ENCODE assay signal across 8 cellular contexts in the genomic region with DNA sequence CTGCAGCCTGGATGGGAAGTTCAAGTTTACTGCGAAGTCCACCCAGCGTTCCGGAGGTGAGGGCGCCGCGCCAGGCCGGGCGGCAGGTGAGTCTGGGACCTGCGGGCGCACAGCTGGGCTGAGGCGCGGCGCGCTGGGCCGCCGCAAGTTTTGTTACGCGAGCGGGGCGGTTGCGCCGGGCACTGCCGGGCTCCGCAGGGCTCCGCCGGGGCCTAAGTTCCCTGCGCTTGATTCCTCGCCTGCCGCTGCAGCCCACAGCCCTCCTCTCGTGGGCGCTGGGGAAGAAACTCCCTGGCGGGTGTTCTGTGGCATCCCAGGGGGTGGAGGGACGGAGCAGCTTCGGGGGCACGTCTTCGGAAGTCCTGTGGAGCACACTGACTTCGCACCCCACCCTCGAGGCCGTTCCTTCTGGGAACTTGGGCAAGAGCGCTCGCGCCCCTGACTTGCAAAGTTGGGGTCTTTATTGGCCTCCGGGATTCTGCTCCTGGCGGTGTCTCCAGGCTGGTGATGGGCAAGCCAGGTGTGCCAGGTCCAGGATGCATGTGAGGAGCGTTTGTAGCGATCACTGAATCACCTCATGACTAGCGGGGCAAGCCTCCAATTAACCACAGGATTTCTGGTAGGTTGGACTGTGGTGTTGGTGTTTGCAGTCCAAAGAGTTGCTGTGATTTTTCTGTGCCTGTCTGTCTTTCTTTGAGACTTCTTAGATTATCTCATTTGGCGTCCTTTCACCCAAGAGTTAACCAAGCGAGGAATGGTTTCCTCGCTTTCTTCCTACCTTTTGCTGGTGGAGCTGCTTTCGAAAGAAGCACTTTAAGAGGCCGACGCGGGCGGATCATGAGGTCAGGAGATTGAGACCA. TPM values are rescaled to one million over a fixed set of nuclear protein-coding genes. Genes with fewer than 3 reads are reported as not detected.
DNase-seq lines count a peak whose midpoint lies in the region; ATAC-seq, FAIRE-seq and TF ChIP-seq lines count a peak whose summit lies in the region.
"Not testable (repeated sequence)": the region's sequence is repeated elsewhere in the genome, so short reads cannot be mapped to it uniquely, and the experiment has no call there.

No MANE protein-coding gene starts in this region.

- DNase-seq in NCI-H82 (lab: John Stamatoyannopoulos, UW) (peak; percentile 14), endothelial cell of umbilical vein (ENCODE audit: low read depth, low spot score) (peak; percentile 19), lower leg skin (ENCODE audit: low spot score in 2 of 2) (peak in 1 of 2 donors; percentile 85), spleen (peak; percentile 86)
- DNase-seq in activated T-cell treated with anti-CD3 and anti-CD28 coated beads, Interleukin-2, amount 50 U/mL, for 1 hour: peak; percentile 49

- H2AFZ ChIP-seq in endothelial cell of umbilical vein (ENCODE audit: low read depth, low read length): peak overlapping the region; percentile 41

- H3K27ac ChIP-seq in BLaER1 (peak overlapping the region; percentile 76), spleen (peak overlapping the region; percentile 58 to 92 (median 86))
- H3K27ac ChIP-seq in endothelial cell of umbilical vein (ENCODE audit: insufficient read depth, low read depth, low read length): not testable (repeated sequence)

- H3K36me3 ChIP-seq in BLaER1; endothelial cell of umbilical vein (ENCODE audit: control insufficient read depth in 2 of 2, extremely low read depth in 1 of 2, insufficient read depth in 2 of 2, low read length in 2 of 2); spleen: not testable (repeated sequence)

- not testable (repeated sequence) for TF ChIP-seq POLR2A in endothelial cell of umbilical vein (IDR thresholded peaks at IDR 0.05; ENCODE audit: low read depth, low read length); lower leg skin (IDR thresholded peaks at IDR 0.05); spleen (IDR thresholded peaks at IDR 0.05)

- peak overlapping the region; percentile 76 for H3K4me3 ChIP-seq in BLaER1
- H3K4me3 ChIP-seq in endothelial cell of umbilical vein (replicated peaks in 1 of 3; ENCODE audit: insufficient read depth in 1 of 3, low read depth in 1 of 3, low read length in 3 of 3): peak overlapping the region; percentile 50 to 55 (median 52)
- H3K4me3 ChIP-seq in lower leg skin (ENCODE audit: low read depth, poor library complexity, severe bottlenecking): peak overlapping the region; percentile 74
- peak overlapping the region; percentile 60 to 94 (median 80) for H3K4me3 ChIP-seq in spleen

- not testable (repeated sequence) for H3K9me3 ChIP-seq in BLaER1; endothelial cell of umbilical vein (replicated peaks; ENCODE audit: control insufficient read depth, insufficient read depth, low read length); spleen

- H3K79me2 ChIP-seq in endothelial cell of umbilical vein (ENCODE audit: control insufficient read depth, insufficient read depth, low read length): not testable (repeated sequence)

- WGBS in lower leg skin, 2 donors: 8 to 20% methylated on average over 13 to 22 of the region's 55 CpGs
- 8 to 16% (median 9%) methylated on average over 25 to 55 of the region's 55 CpGs for WGBS in spleen, 5 donors

- H4K20me1 ChIP-seq in BLaER1: peaks cover 11% of the 10 kb centered on the region; the same call in 1 of the 2 replicates
- not testable (repeated sequence) for H4K20me1 ChIP-seq in endothelial cell of umbilical vein (replicated peaks; ENCODE audit: control insufficient read depth, extremely low read depth, insufficient read depth, low read length)

- H3K4me2 ChIP-seq in BLaER1 (peak overlapping the region; percentile 78), endothelial cell of umbilical vein (ENCODE audit: insufficient read depth, low read length) (peak overlapping the region; percentile 74)

- dilution Hi-C loops in endothelial cell of umbilical vein (cut with MboI; ENCODE audit: extremely low pct_ligation_motif_present, low sequenced_read_pairs): not testable (repeated sequence)

- ATAC-seq in GM19395 (IDR thresholded peaks at IDR 0.05; ENCODE audit: unreplicated experiment): peak; percentile 21
- peak; percentile 5 for ATAC-seq in HG03139 (IDR thresholded peaks at IDR 0.05; ENCODE audit: unreplicated experiment)

- intact Hi-C loops in endothelial cell of umbilical vein (cut with micrococcal nuclease); lower leg skin (cut with DNase I; ENCODE audit: low total_unique reads); spleen (cut with DNase I; ENCODE audit: low total_unique reads): not testable (repeated sequence)

- BruUV-seq in endothelial cell of umbilical vein (replicated peaks; lab: Mats Ljungman, UMichigan): not testable (repeated sequence)

- POLR2A ChIA-PET in endothelial cell of umbilical vein (lab: Charles Lee): not testable (repeated sequence)

- H3K27me3 ChIP-seq in BLaER1; endothelial cell of umbilical vein (ENCODE audit: control insufficient read depth in 2 of 2, insufficient read depth in 2 of 2, low read length in 2 of 2); spleen (replicated peaks in 1 of 7): not testable (repeated sequence)

- H3K4me1 ChIP-seq in BLaER1; endothelial cell of umbilical vein (ENCODE audit: control insufficient read depth, extremely low read depth, insufficient read depth, low read length): not testable (repeated sequence)
- peaks cover 4 to 19% (median 7%) of the 10 kb centered on the region in 6 donors for H3K4me1 ChIP-seq in spleen

- H3K9ac ChIP-seq in BLaER1: peak overlapping the region; percentile 81
- not testable (repeated sequence) for H3K9ac ChIP-seq in endothelial cell of umbilical vein (replicated peaks; ENCODE audit: extremely low read depth, insufficient read depth, low read length)

- not testable (repeated sequence) for FAIRE-seq in endothelial cell of umbilical vein (lab: Jason Lieb, UNC)

- TF ChIP-seq CTCF in endothelial cell of umbilical vein (IDR thresholded peaks at IDR 0.05; ENCODE audit: extremely low read depth in 1 of 2, insufficient read depth in 1 of 2, low read depth in 1 of 2, low read length in 2 of 2); lower leg skin (IDR thresholded peaks at IDR 0.05); spleen (IDR thresholded peaks at IDR 0.05 in 8 of 11, conservative IDR thresholded peaks at IDR 0.05 in 3 of 11): not testable (repeated sequence)

- not testable (repeated sequence) for H3K9me1 ChIP-seq in endothelial cell of umbilical vein (replicated peaks; ENCODE audit: control insufficient read depth, extremely low read depth, insufficient read depth, low read length)

- CTCF ChIA-PET in endothelial cell of umbilical vein (lab: Charles Lee): not testable (repeated sequence)

RNA-seq across cellular contexts. Expression of a gene that starts 1.0 kb away (rescaled TPM):
- total RNA-seq in endothelial cell of umbilical vein: 9.1 and 10.7 TPM in 2 replicates
- 5.6 and 6.3 TPM in 2 replicates for polyA plus RNA-seq in endothelial cell of umbilical vein
- 2.8 and 3.4 TPM in 2 replicates for polyA plus RNA-seq in endothelial cell of umbilical vein (2011; cell fraction: cytosol; rRNA removed)
- polyA plus RNA-seq in endothelial cell of umbilical vein (2011; cell fraction: nucleus; rRNA removed): 48.8 and 51.0 TPM in 2 replicates
- polyA plus RNA-seq in endothelial cell of umbilical vein (2012): 4.1 and 5.9 TPM in 2 replicates
- 8.0 and 9.9 TPM in 2 replicates for polyA minus RNA-seq in endothelial cell of umbilical vein
- polyA minus RNA-seq in endothelial cell of umbilical vein (2011; cell fraction: cytosol; rRNA and poly(A)+ RNA removed): 2.9 TPM
- polyA minus RNA-seq in endothelial cell of umbilical vein (2011; cell fraction: nucleus; rRNA and poly(A)+ RNA removed): 12.6 and 18.7 TPM in 2 replicates
- 10 to 100 TPM in 2 of 4 donors, 1 to 10 TPM in 2; 7.4 to 14.8 (median 10.5) TPM for total RNA-seq in lower leg skin
- 10 to 100 TPM; 11.9 to 34.0 (median 18.3) TPM for total RNA-seq in spleen
- polyA plus RNA-seq in spleen: 1 to 10 TPM; 6.7 to 7.9 (median 7.9) TPM
